In the genomic region with DNA sequence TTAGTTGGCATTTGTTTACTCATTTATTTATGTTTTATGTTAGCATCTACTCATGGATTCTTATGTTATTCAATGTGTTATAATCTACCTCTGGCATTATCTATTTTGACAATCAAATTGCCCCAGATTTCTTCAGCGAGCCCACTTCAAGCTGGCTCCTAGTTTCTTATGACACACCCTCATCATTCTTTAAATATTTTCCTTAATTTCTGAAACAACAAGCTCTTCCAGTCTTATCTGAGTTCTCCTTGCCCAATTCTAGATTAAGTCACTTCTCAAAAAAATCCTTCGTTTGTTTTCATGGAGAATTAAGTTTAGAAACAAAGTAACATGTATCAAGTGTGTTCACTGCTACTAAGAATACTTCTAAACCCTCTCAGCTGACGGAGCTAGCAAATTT, we compare ENCODE assay signal across 26 cellular contexts.
"Had no signal": no experiment of that assay in that cellular context is flagged by ENCODE, and none has a peak within 500 bp of the region (broad histone marks: within the 10 kb centered on the region; RNA-seq: fewer than 3 reads in every experiment).

No MANE protein-coding gene starts in this region.

- H3K9me3 Mint-ChIP-seq: dendritic cell treated with granulocyte-macrophage colony-stimulating factor and Interleukin-4, amounts not matched to agents 40 ng/mL and 50 ng/mL, for 4 days; stimulated activated naive CD8-positive, alpha-beta T cell treated with anti-CD3 and anti-CD28 coated beads, Interleukin-15, Interleukin-2, amounts not matched to agents 100 ng/mL and 50 ng/mL, for 24 hours had no signal

- H3K4me1 ChIP-seq: colonic mucosa, lower lobe of right lung, psoas muscle, sigmoid colon, spleen, vagina had no signal

- DNase-seq: colonic mucosa; effector CD8-positive, alpha-beta T cell; erythroblast; esophagus squamous epithelium; foreskin fibroblast; hypothalamus; immature natural killer cell; kidney glomerular epithelial cell; left colon; left ventricle myocardium superior; lower lobe of right lung; natural killer cell; occipital lobe; ovary; posterior cingulate gyrus; psoas muscle; right cardiac atrium; sigmoid colon; spleen; stimulated activated CD4-positive, alpha-beta T cell treated with anti-CD3 and anti-CD28 coated beads, Interleukin-2, amount 100 ng/mL, for 48 hours; stimulated activated naive B cell treated with anti-CD40 and anti-IgM and Interleukin-4, amounts not matched to agents 10 μg/mL and 1 μg/mL and 100 μg/mL, for 72 hours had no signal

- H3K27ac ChIP-seq: colonic mucosa, esophagus squamous epithelium, lower lobe of right lung, ovary, psoas muscle, sigmoid colon, spleen, thoracic aorta, vagina had no signal

- ATAC-seq: left colon; left ventricle myocardium superior; natural killer cell; psoas muscle; right cardiac atrium; stimulated activated naive B cell treated with anti-CD40 and anti-IgM and Interleukin-4, amounts not matched to agents 10 μg/mL and 1 μg/mL and 100 μg/mL, for 72 hours had no signal

- H3K36me3 ChIP-seq: colonic mucosa, esophagus squamous epithelium, lower lobe of right lung, ovary, sigmoid colon, spleen, thoracic aorta, tibial nerve, vagina had no signal

- H3K4me3 ChIP-seq: colonic mucosa, esophagus squamous epithelium, lower lobe of right lung, ovary, psoas muscle, sigmoid colon, spleen, thoracic aorta, tibial nerve, vagina had no signal

- H3K27me3 ChIP-seq: colonic mucosa, esophagus squamous epithelium, ovary, sigmoid colon, spleen, tibial nerve, vagina had no signal

- H3K4me1 Mint-ChIP-seq: immature natural killer cell; natural killer cell; stimulated activated naive B cell treated with anti-CD40 and anti-IgM and Interleukin-4, amounts not matched to agents 10 μg/mL and 1 μg/mL and 100 μg/mL, for 72 hours had no signal

- H3K27me3 Mint-ChIP-seq: dendritic cell treated with granulocyte-macrophage colony-stimulating factor and Interleukin-4, amounts not matched to agents 40 ng/mL and 50 ng/mL, for 4 days; stimulated activated naive B cell treated with anti-CD40 and anti-IgM and Interleukin-4, amounts not matched to agents 10 μg/mL and 1 μg/mL and 100 μg/mL, for 72 hours; stimulated activated naive CD8-positive, alpha-beta T cell treated with anti-CD3 and anti-CD28 coated beads, Interleukin-15, Interleukin-2, amounts not matched to agents 100 ng/mL and 50 ng/mL, for 24 hours had no signal

- H3K4me3 Mint-ChIP-seq: dendritic cell treated with granulocyte-macrophage colony-stimulating factor and Interleukin-4, amounts not matched to agents 40 ng/mL and 50 ng/mL, for 4 days; immature natural killer cell; natural killer cell; stimulated activated naive B cell treated with anti-CD40 and anti-IgM and Interleukin-4, amounts not matched to agents 10 μg/mL and 1 μg/mL and 100 μg/mL, for 72 hours; stimulated activated naive CD8-positive, alpha-beta T cell treated with anti-CD3 and anti-CD28 coated beads, Interleukin-15, Interleukin-2, amounts not matched to agents 100 ng/mL and 50 ng/mL, for 24 hours had no signal

- H3K9me3 ChIP-seq: colonic mucosa, esophagus squamous epithelium, lower lobe of right lung, ovary, psoas muscle, sigmoid colon, thoracic aorta, tibial nerve, vagina had no signal

- H3K36me3 Mint-ChIP-seq: immature natural killer cell; natural killer cell; stimulated activated naive B cell treated with anti-CD40 and anti-IgM and Interleukin-4, amounts not matched to agents 10 μg/mL and 1 μg/mL and 100 μg/mL, for 72 hours had no signal

- H3K27ac Mint-ChIP-seq: dendritic cell treated with granulocyte-macrophage colony-stimulating factor and Interleukin-4, amounts not matched to agents 40 ng/mL and 50 ng/mL, for 4 days; immature natural killer cell; natural killer cell; stimulated activated naive B cell treated with anti-CD40 and anti-IgM and Interleukin-4, amounts not matched to agents 10 μg/mL and 1 μg/mL and 100 μg/mL, for 72 hours; stimulated activated naive CD8-positive, alpha-beta T cell treated with anti-CD3 and anti-CD28 coated beads, Interleukin-15, Interleukin-2, amounts not matched to agents 100 ng/mL and 50 ng/mL, for 24 hours had no signal
